In the genomic region with DNA sequence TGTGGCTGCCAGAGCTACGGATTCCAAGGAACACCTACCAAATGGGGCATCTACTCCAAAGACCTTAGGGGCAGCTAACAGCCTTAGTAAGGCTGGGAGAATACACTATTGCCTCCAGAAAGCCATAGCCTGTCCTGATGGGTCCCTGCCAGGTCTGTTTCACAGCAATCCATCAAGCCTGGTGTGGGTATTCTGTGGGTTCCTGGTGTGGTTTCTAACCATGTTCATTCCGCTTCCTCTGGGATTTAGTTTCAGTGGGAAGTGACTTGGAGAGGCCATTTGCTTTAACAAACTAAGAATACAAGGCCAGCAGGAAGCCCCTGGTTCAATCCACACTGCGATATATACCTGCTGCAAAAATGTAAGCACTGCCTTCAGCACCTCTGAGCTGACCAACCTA, we compare ENCODE assay signal across 21 cellular contexts.
DNase-seq lines count a peak whose midpoint lies in the region; ATAC-seq, FAIRE-seq and TF ChIP-seq lines count a peak whose summit lies in the region.
"Had no signal": no experiment of that assay in that cellular context is flagged by ENCODE, and none has a peak within 500 bp of the region (broad histone marks: within the 10 kb centered on the region; RNA-seq: fewer than 3 reads in every experiment).

No MANE protein-coding gene starts in this region.

- H3K4me3 ChIP-seq in GM23338 (no peak overlapping the region), astrocyte of the spinal cord (ENCODE audit: low read depth, low read length) (no peak overlapping the region), mammary epithelial cell (replicated peaks in 1 of 3; ENCODE audit: insufficient read depth in 1 of 3, low read depth in 2 of 3, low read length in 3 of 3) (no peak overlapping the region), pancreas (no peak overlapping the region)
- H3K4me3 ChIP-seq: BLaER1 treated with 17β-estradiol and CSF1 and Interleukin-3, amounts not matched to agents 10 nM and 100 nM had no signal

- DNase-seq in GM23338 (ENCODE audit: low spot score) = no peak
- DNase-seq in RPMI7951 (ENCODE audit: low read depth) = peak; percentile 25
- DNase-seq in amniotic epithelial cell (ENCODE audit: low read depth) = peak; percentile 56
- peak; percentile 62 for DNase-seq in astrocyte of the spinal cord (ENCODE audit: low read depth, low spot score)
- no peak for DNase-seq in mammary epithelial cell
- no peak for DNase-seq in pancreas
- no peak for DNase-seq in NCI-H1105 (lab: John Stamatoyannopoulos, UW)
- DNase-seq: Calu3; CD8-positive, alpha-beta T cell; DND-41; GOT3; H7; HFFc6 had no signal

- in situ Hi-C loops in astrocyte of the spinal cord (cut with HindIII; ENCODE audit: low sequenced_read_pairs) (no loop called here), mammary epithelial cell (cut with MboI; ENCODE audit: low sequenced_read_pairs in 2 of 2) (no loop called here)

- H4K20me1 ChIP-seq in GM23338 (replicated peaks; ENCODE audit: insufficient read depth) (peaks cover 42% of the 10 kb centered on the region), mammary epithelial cell (ENCODE audit: insufficient read depth, low read length) (no peaks in the 10 kb centered on the region)

- intact Hi-C loops in mammary epithelial cell (cut with micrococcal nuclease) = no loop called here
- intact Hi-C loops in pancreas (cut with DNase I) = no loop called here

- ATAC-seq in GM23338 (no peak), pancreas (no peak)
- ATAC-seq in stimulated activated memory B cell treated with anti-CD40 and anti-IgM and Interleukin-4, amounts not matched to agents 10 μg/mL and 1 μg/mL and 100 μg/mL, for 72 hours = no peak
- ATAC-seq: CD8-positive, alpha-beta T cell; HCT116; HepG2 had no signal

- H3K79me2 ChIP-seq in GM23338 (replicated peaks; ENCODE audit: insufficient read depth) = peaks cover 84% of the 10 kb centered on the region
- no peaks in the 10 kb centered on the region for H3K79me2 ChIP-seq in mammary epithelial cell (ENCODE audit: insufficient read depth, low read length)

- H3K9ac ChIP-seq in mammary epithelial cell (ENCODE audit: insufficient read depth, low read length) = no peak overlapping the region
- H3K9ac ChIP-seq: BLaER1 treated with 17β-estradiol and CSF1 and Interleukin-3, amounts not matched to agents 10 nM and 100 nM had no signal

- peaks cover 11% of the 10 kb centered on the region for H3K27me3 Mint-ChIP-seq in GM23338 (ENCODE audit: insufficient read depth, low read depth, poor library complexity)
- no peaks in the 10 kb centered on the region for H3K27me3 Mint-ChIP-seq in stimulated activated memory B cell treated with anti-CD40 and anti-IgM and Interleukin-4, amounts not matched to agents 10 μg/mL and 1 μg/mL and 100 μg/mL, for 72 hours
- H3K27me3 Mint-ChIP-seq: B cell, IgD-negative memory B cell had no signal

- H3K27me3 ChIP-seq in GM23338 (ENCODE audit: insufficient read depth) (no peaks in the 10 kb centered on the region), mammary epithelial cell (ENCODE audit: insufficient read depth, low read length) (no peaks in the 10 kb centered on the region), pancreas (no peaks in the 10 kb centered on the region)
- H3K27me3 ChIP-seq: BLaER1 treated with 17β-estradiol and CSF1 and Interleukin-3, amounts not matched to agents 10 nM and 100 nM had no signal

- H2AFZ ChIP-seq in GM23338 = no peak overlapping the region
- no peak overlapping the region for H2AFZ ChIP-seq in mammary epithelial cell (ENCODE audit: low read depth, low read length)

- H3K4me3 Mint-ChIP-seq in GM23338 = no peak overlapping the region
- H3K4me3 Mint-ChIP-seq in stimulated activated memory B cell treated with anti-CD40 and anti-IgM and Interleukin-4, amounts not matched to agents 10 μg/mL and 1 μg/mL and 100 μg/mL, for 72 hours = no peak overlapping the region
- H3K4me3 Mint-ChIP-seq: B cell; CD8-positive, alpha-beta T cell; HFFc6; IgD-negative memory B cell had no signal

- no TSS peak for BruUV-seq in mammary epithelial cell (replicated peaks; lab: Mats Ljungman, UMichigan)

- H3K4me1 Mint-ChIP-seq in GM23338 = peaks cover 28% of the 10 kb centered on the region
- peaks cover 34% of the 10 kb centered on the region for H3K4me1 Mint-ChIP-seq in stimulated activated memory B cell treated with anti-CD40 and anti-IgM and Interleukin-4, amounts not matched to agents 10 μg/mL and 1 μg/mL and 100 μg/mL, for 72 hours

- WGBS in mammary epithelial cell (ENCODE audit: low coverage, missing lambda C conversion rate) = 61% methylated on average over 3 of the region's 3 CpGs
- WGBS in pancreas, 2 donors = 97 to 100% methylated on average over 3 of the region's 3 CpGs

- dilution Hi-C loops in mammary epithelial cell (cut with HindIII; ENCODE audit: low sequenced_read_pairs) = no loop called here

- no peaks in the 10 kb centered on the region for H3K36me3 ChIP-seq in GM23338 (ENCODE audit: insufficient read depth)
- H3K36me3 ChIP-seq in mammary epithelial cell (ENCODE audit: insufficient read depth, low read length) = no peaks in the 10 kb centered on the region
- H3K36me3 ChIP-seq in pancreas = no peaks in the 10 kb centered on the region

- CTCF ChIA-PET in mammary epithelial cell (lab: Charles Lee; ENCODE audit: low non-redundant PET) = no interaction called here

- peaks cover 8% of the 10 kb centered on the region for H3K4me1 ChIP-seq in GM23338 (ENCODE audit: insufficient read depth)
- no peaks in the 10 kb centered on the region for H3K4me1 ChIP-seq in mammary epithelial cell (ENCODE audit: insufficient read depth, low read length)
- H3K4me1 ChIP-seq in pancreas = peaks cover 0 to 5% (median 0%) of the 10 kb centered on the region in 3 donors

- H3K9me3 Mint-ChIP-seq in GM23338 = no peaks in the 10 kb centered on the region
- H3K9me3 Mint-ChIP-seq in stimulated activated memory B cell treated with anti-CD40 and anti-IgM and Interleukin-4, amounts not matched to agents 10 μg/mL and 1 μg/mL and 100 μg/mL, for 72 hours = no peaks in the 10 kb centered on the region
- H3K9me3 Mint-ChIP-seq: HFFc6, IgD-negative memory B cell had no signal

- peaks cover 4% of the 10 kb centered on the region; the same call in 1 of the 2 replicates for H3K9me2 ChIP-seq in GM23338 (ENCODE audit: insufficient read depth)

- 0 out of 2 replicates have a peak overlapping the region, but pooled peaks have one; percentile 28 for H3K27ac Mint-ChIP-seq in GM23338
- no peak overlapping the region for H3K27ac Mint-ChIP-seq in stimulated activated memory B cell treated with anti-CD40 and anti-IgM and Interleukin-4, amounts not matched to agents 10 μg/mL and 1 μg/mL and 100 μg/mL, for 72 hours
- H3K27ac Mint-ChIP-seq: B cell, HFFc6 had no signal

- H3K4me2 ChIP-seq in GM23338 = no peak overlapping the region
- no peak overlapping the region for H3K4me2 ChIP-seq in mammary epithelial cell (ENCODE audit: insufficient read depth, low read depth, low read length)
- H3K4me2 ChIP-seq: BLaER1 treated with 17β-estradiol and CSF1 and Interleukin-3, amounts not matched to agents 10 nM and 100 nM had no signal

- TF ChIP-seq CTCF in GM23338 (conservative IDR thresholded peaks at IDR 0.05; ENCODE audit: low read depth in 2 of 2) = no peak
- TF ChIP-seq CTCF in astrocyte of the spinal cord (IDR thresholded peaks at IDR 0.05; ENCODE audit: low read depth, low read length) = no peak
- TF ChIP-seq CTCF in mammary epithelial cell (conservative IDR thresholded peaks at IDR 0.05 in 1 of 2, IDR thresholded peaks at IDR 0.05 in 1 of 2; ENCODE audit: extremely low read depth in 1 of 2, insufficient read depth in 1 of 2, low read depth in 1 of 2, low read length in 2 of 2) = no peak
- no peak for TF ChIP-seq CTCF in pancreas (IDR thresholded peaks at IDR 0.05)

- no peak for FAIRE-seq in pancreas (lab: Jason Lieb, UNC)
- FAIRE-seq: G401.6, GM12891, HepG2 had no signal

- H3K9me3 ChIP-seq in mammary epithelial cell (replicated peaks; ENCODE audit: insufficient read depth, low read length) (no peaks in the 10 kb centered on the region), pancreas (no peaks in the 10 kb centered on the region)

- H3F3A ChIP-seq in GM23338 (replicated peaks; ENCODE audit: low read depth) = 0 out of 2 replicates have a peak, but pooled peaks cover 7% of the 10 kb centered on the region

- peak overlapping the region; percentile 26; the same call in 1 of the 2 replicates for H3K27ac ChIP-seq in GM23338 (ENCODE audit: low read depth)
- H3K27ac ChIP-seq in mammary epithelial cell (ENCODE audit: insufficient read depth, low read depth, low read length) = no peak overlapping the region
- no peak overlapping the region for H3K27ac ChIP-seq in pancreas
- H3K27ac ChIP-seq: BLaER1 treated with 17β-estradiol and CSF1 and Interleukin-3, amounts not matched to agents 10 nM and 100 nM had no signal

- H3K36me3 Mint-ChIP-seq in GM23338 (ENCODE audit: low read depth) = peaks cover 32% of the 10 kb centered on the region
- peaks cover 46% of the 10 kb centered on the region for H3K36me3 Mint-ChIP-seq in stimulated activated memory B cell treated with anti-CD40 and anti-IgM and Interleukin-4, amounts not matched to agents 10 μg/mL and 1 μg/mL and 100 μg/mL, for 72 hours

TF ChIP-seq in GM23338, 12 proteins besides CTCF, POLR2A, EP300 and RAD21 (continues in another document):
- TF ChIP-seq ZNF114 (CRISPR knock-in tag; IDR thresholded peaks at IDR 0.05) (no peak), EZH2phosphoT487 (IDR thresholded peaks at IDR 0.05; ENCODE audit: unreplicated experiment) (no peak), CREB1 (CRISPR knock-in tag; IDR thresholded peaks at IDR 0.05; ENCODE audit: low read depth) (no peak), POLR2AphosphoS5 (IDR thresholded peaks at IDR 0.05; ENCODE audit: low read depth) (no peak), JUNB (IDR thresholded peaks at IDR 0.05; ENCODE audit: unreplicated experiment) (no peak)

Comparison
In these comparisons a context has a peak if more than half of its experiments do, and no peak if none do; other contexts are left out.
1. DNase-seq: peak in RPMI7951 (single experiment), amniotic epithelial cell (single experiment) and astrocyte of the spinal cord (single experiment); none in GM23338 (single experiment), mammary epithelial cell (single experiment), pancreas (0 of 6) and NCI-H1105 (single experiment).